ENCODE assay signal across 11 cellular contexts in the genomic region with DNA sequence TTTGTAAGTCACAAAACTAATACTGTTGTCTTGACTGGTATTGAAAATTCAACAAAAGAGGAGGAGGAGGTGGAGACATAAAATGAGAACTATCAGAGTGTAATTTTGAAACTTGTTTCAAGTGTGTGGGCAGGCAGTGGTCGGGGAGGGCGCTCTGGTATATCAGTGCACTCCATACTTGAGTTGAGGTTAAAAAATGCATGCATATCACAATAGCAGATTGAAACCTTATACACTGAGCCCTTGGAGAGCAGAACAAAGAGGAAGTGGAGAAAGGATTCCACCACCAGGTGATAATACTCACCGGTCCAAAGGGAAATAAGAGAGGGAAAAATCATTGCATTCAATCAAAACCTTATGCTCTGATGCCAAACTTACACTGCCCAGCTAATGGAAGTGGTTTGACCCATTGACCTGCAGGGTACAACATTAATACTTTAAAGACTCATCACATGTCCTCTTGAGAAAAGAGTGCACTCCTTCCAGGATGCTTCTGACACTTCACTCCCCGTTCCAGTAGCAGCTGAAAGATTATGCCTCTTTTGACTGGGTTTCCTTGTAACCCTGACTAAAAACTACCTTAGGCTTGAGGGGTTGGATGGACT.
DNase-seq lines count a peak whose midpoint lies in the region; ATAC-seq, FAIRE-seq and TF ChIP-seq lines count a peak whose summit lies in the region.
"Had no signal": no experiment of that assay in that cellular context is flagged by ENCODE, and none has a peak within 500 bp of the region (broad histone marks: within the 10 kb centered on the region; RNA-seq: fewer than 3 reads in every experiment).

No MANE protein-coding gene starts in this region.

- no peaks in the 10 kb centered on the region for H3K36me3 Mint-ChIP-seq in activated naive CD4-positive, alpha-beta T cell treated with anti-CD3 and anti-CD28 coated beads, Interleukin-2, amount 10 ng/mL, durations not matched to agents 7 days and 5 days
- H3K36me3 Mint-ChIP-seq in WTC11 = no peaks in the 10 kb centered on the region
- H3K36me3 Mint-ChIP-seq: CD4-positive, alpha-beta memory T cell had no signal

- H4K20me1 ChIP-seq in HepG2 (ENCODE audit: insufficient read depth, low read length) = no peaks in the 10 kb centered on the region

- no peak for TF ChIP-seq RAD21 in HepG2 (CRISPR knock-in tag; IDR thresholded peaks at IDR 0.05)

- no peaks in the 10 kb centered on the region for H3K79me2 ChIP-seq in HepG2 (ENCODE audit: insufficient read depth, low read length)

- in situ Hi-C loops in HepG2 (cut with HindIII; ENCODE audit: extremely low pct_ligation_motif_present, low pct_unique_long_range_greater_than_20kb) = no loop called here

- DNase-seq in GM06990 (ENCODE audit: extremely low read depth, insufficient read length) = peak; percentile 6
- DNase-seq in activated naive CD4-positive, alpha-beta T cell treated with anti-CD3 and anti-CD28 coated beads, Interleukin-2, amount 10 ng/mL, durations not matched to agents 7 days and 5 days = peak; percentile 24
- no peak for DNase-seq in H4 (ENCODE audit: low spot score)
- DNase-seq in hippocampal formation (lab: John Stamatoyannopoulos, UW) = no peak
- DNase-seq in WTC11 (ENCODE audit: low spot score) = no peak
- no peak for DNase-seq in HepG2 (ENCODE audit: low spot score)
- DNase-seq: CD4-positive, alpha-beta memory T cell; Kasumi-1 had no signal

- peaks cover 16% of the 10 kb centered on the region for H3K27me3 Mint-ChIP-seq in activated naive CD4-positive, alpha-beta T cell treated with anti-CD3 and anti-CD28 coated beads, Interleukin-2, amount 10 ng/mL, durations not matched to agents 7 days and 5 days
- no peaks in the 10 kb centered on the region for H3K27me3 Mint-ChIP-seq in WTC11 (ENCODE audit: low read depth)

- no peak overlapping the region for H3K27ac ChIP-seq in HepG2 (ENCODE audit: extremely low read length, insufficient read depth, low read length)

- H3K4me2 ChIP-seq in HepG2 (ENCODE audit: low read depth, low read length) = no peak overlapping the region

- TF ChIP-seq CTCF in GM06990 (IDR thresholded peaks at IDR 0.05; ENCODE audit: insufficient read depth, low read length, poor library complexity, severe bottlenecking) (peak; percentile 37), WTC11 (IDR thresholded peaks at IDR 0.05) (no peak), HepG2 (CRISPR knock-in tag; IDR thresholded peaks at IDR 0.05) (no peak)

- no peak overlapping the region for H3K27ac Mint-ChIP-seq in activated naive CD4-positive, alpha-beta T cell treated with anti-CD3 and anti-CD28 coated beads, Interleukin-2, amount 10 ng/mL, durations not matched to agents 7 days and 5 days
- H3K27ac Mint-ChIP-seq in WTC11 = no peak overlapping the region
- H3K27ac Mint-ChIP-seq: dendritic cell treated with granulocyte-macrophage colony-stimulating factor and Interleukin-4, amounts not matched to agents 40 ng/mL and 50 ng/mL, for 4 days had no signal

- TF ChIP-seq EP300 in HepG2 (IDR thresholded peaks at IDR 0.05; ENCODE audit: low read depth in 2 of 2, low read length in 2 of 2) (no peak), HepG2 (CRISPR knock-in tag; IDR thresholded peaks at IDR 0.05; ENCODE audit: borderline replicate concordance) (no peak)

- H3K4me3 ChIP-seq in GM06990 (replicated peaks; ENCODE audit: low read depth, low read length) (no peak overlapping the region), HepG2 (replicated peaks in 1 of 3; ENCODE audit: insufficient read depth in 1 of 3, low read depth in 2 of 3, low read length in 3 of 3) (no peak overlapping the region)

- H3K4me1 Mint-ChIP-seq in activated naive CD4-positive, alpha-beta T cell treated with anti-CD3 and anti-CD28 coated beads, Interleukin-2, amount 10 ng/mL, durations not matched to agents 7 days and 5 days = peaks cover 4% of the 10 kb centered on the region
- peaks cover 16% of the 10 kb centered on the region for H3K4me1 Mint-ChIP-seq in WTC11

- no peaks in the 10 kb centered on the region; the same call in 1 of the 2 replicates for H3K27me3 ChIP-seq in GM06990 (replicated peaks; ENCODE audit: control insufficient read depth, insufficient read depth, low read length)
- H3K27me3 ChIP-seq in HepG2 (ENCODE audit: control insufficient read depth in 1 of 2, insufficient read depth in 2 of 2, low read length in 2 of 2) = no peaks in the 10 kb centered on the region

- H3K9ac ChIP-seq in HepG2 (ENCODE audit: insufficient read depth, low read depth, low read length) = no peak overlapping the region

- ATAC-seq in GM19328 (IDR thresholded peaks at IDR 0.05; ENCODE audit: unreplicated experiment) = peak; percentile 72
- peak; percentile 56 for ATAC-seq in HG03175 (IDR thresholded peaks at IDR 0.05; ENCODE audit: unreplicated experiment)
- no peak for ATAC-seq in WTC11
- no peak for ATAC-seq in HepG2

- H3K9me3 ChIP-seq in HepG2 (ENCODE audit: low read length) = no peaks in the 10 kb centered on the region

- H3K36me3 ChIP-seq in GM06990 (ENCODE audit: control insufficient read depth, insufficient read depth, low read length) (no peaks in the 10 kb centered on the region), HepG2 (replicated peaks in 1 of 2; ENCODE audit: control insufficient read depth in 1 of 2, insufficient read depth in 2 of 2, low read length in 2 of 2) (no peaks in the 10 kb centered on the region)

- WGBS in HepG2 (ENCODE audit: low lambda C conversion rate) = 76% methylated on average over 4 of the region's 4 CpGs

- no peak overlapping the region for H2AFZ ChIP-seq in HepG2 (ENCODE audit: low read length)

- BruUV-seq in HepG2 (replicated peaks; lab: Mats Ljungman, UMichigan) = no TSS peak

- TF ChIP-seq POLR2A in HepG2 (IDR thresholded peaks at IDR 0.05; ENCODE audit: insufficient read depth in 1 of 2, low read depth in 2 of 2, low read length in 2 of 2) = no peak

- no peak overlapping the region for H3K4me3 Mint-ChIP-seq in activated naive CD4-positive, alpha-beta T cell treated with anti-CD3 and anti-CD28 coated beads, Interleukin-2, amount 10 ng/mL, durations not matched to agents 7 days and 5 days
- H3K4me3 Mint-ChIP-seq in WTC11 = no peak overlapping the region
- H3K4me3 Mint-ChIP-seq: CD4-positive, alpha-beta memory T cell; dendritic cell treated with granulocyte-macrophage colony-stimulating factor and Interleukin-4, amounts not matched to agents 40 ng/mL and 50 ng/mL, for 4 days had no signal

- POLR2A ChIA-PET in WTC11 (lab: Charles Lee) (no interaction called here), HepG2 (lab: Yijun Ruan, JAX) (no interaction called here)

- no peaks in the 10 kb centered on the region for H3K9me3 Mint-ChIP-seq in activated naive CD4-positive, alpha-beta T cell treated with anti-CD3 and anti-CD28 coated beads, Interleukin-2, amount 10 ng/mL, durations not matched to agents 7 days and 5 days
- H3K9me3 Mint-ChIP-seq in WTC11 = peaks cover 1% of the 10 kb centered on the region; the same call in 1 of the 2 replicates
- H3K9me3 Mint-ChIP-seq: dendritic cell treated with granulocyte-macrophage colony-stimulating factor and Interleukin-4, amounts not matched to agents 40 ng/mL and 50 ng/mL, for 4 days had no signal

- no peak for FAIRE-seq in HepG2 (lab: Jason Lieb, UNC)

- intact Hi-C loops in HepG2 (cut with micrococcal nuclease; ENCODE audit: unreplicated experiment) = loop anchor here (5.0 to 10.0 kb wide), 2 partner anchors 107 to 271 kb away; partner anchors contain the start of gene GCNT4

- CTCF ChIA-PET in activated naive CD4-positive, alpha-beta T cell treated with anti-CD3 and anti-CD28 coated beads, Interleukin-2, amount 10 ng/mL, durations not matched to agents 7 days and 5 days (lab: Charles Lee) = no interaction called here
- CTCF ChIA-PET in WTC11 (lab: Charles Lee) (no interaction called here), HepG2 (lab: Yijun Ruan, JAX; ENCODE audit: low intra/inter-chr PET ratio, low total read pairs) (no interaction called here)

- peaks cover 65% of the 10 kb centered on the region for H3K4me1 ChIP-seq in HepG2 (ENCODE audit: insufficient read depth, low read length)

TF ChIP-seq in WTC11, 78 proteins besides CTCF, POLR2A, EP300 and RAD21 (continues in another document):
- TF ChIP-seq GRHL2 (CRISPR knock-in tag; IDR thresholded peaks at IDR 0.05; ENCODE audit: insufficient replicate concordance, severe bottlenecking) = no peak
- TF ChIP-seq ATF6 (CRISPR knock-in tag; IDR thresholded peaks at IDR 0.05) = no peak

TF ChIP-seq in HepG2, 621 proteins besides CTCF, POLR2A, EP300 and RAD21:
- TF ChIP-seq PCBP2 (optimal IDR thresholded peaks at IDR 0.05; ENCODE audit: low read depth, low read length, poor library complexity, severe bottlenecking) = no peak
- no peak for TF ChIP-seq MTF2 (CRISPR knock-in tag; IDR thresholded peaks at IDR 0.05; ENCODE audit: borderline replicate concordance)
- no peak for TF ChIP-seq PHF5A (CRISPR knock-in tag; IDR thresholded peaks at IDR 0.05; ENCODE audit: low read depth, unreplicated experiment)
- no peak for TF ChIP-seq ZFP1 (CRISPR knock-in tag; IDR thresholded peaks at IDR 0.05)
- no peak for TF ChIP-seq ZNF343 (CRISPR knock-in tag; IDR thresholded peaks at IDR 0.05)
- TF ChIP-seq IKZF5 (CRISPR knock-in tag; IDR thresholded peaks at IDR 0.05) = no peak
- no peak for TF ChIP-seq SALL2 (CRISPR knock-in tag; IDR thresholded peaks at IDR 0.05)
- TF ChIP-seq ZNF232 (CRISPR knock-in tag; IDR thresholded peaks at IDR 0.05; ENCODE audit: borderline replicate concordance) = no peak
- no peak for TF ChIP-seq FOSL2 (CRISPR knock-in tag; IDR thresholded peaks at IDR 0.05)
- TF ChIP-seq CHCHD3 (CRISPR knock-in tag; IDR thresholded peaks at IDR 0.05) = no peak
- no peak for TF ChIP-seq NFYC (CRISPR knock-in tag; IDR thresholded peaks at IDR 0.05)
- TF ChIP-seq ZFP90 (CRISPR knock-in tag; IDR thresholded peaks at IDR 0.05; ENCODE audit: borderline replicate concordance) = no peak
TF ChIP-seq in HepG2: peak in this region for 0.

Comparison
In these comparisons a context has a peak if more than half of its experiments do, and no peak if none do; other contexts are left out.
1. DNase-seq: peak in GM06990 (single experiment) and activated naive CD4-positive, alpha-beta T cell treated with anti-CD3 and anti-CD28 coated beads, Interleukin-2, amount 10 ng/mL, durations not matched to agents 7 days and 5 days (single experiment); none in H4 (single experiment), hippocampal formation (0 of 2), WTC11 (single experiment) and HepG2 (single experiment).
2. ATAC-seq: peak in GM19328 (single experiment) and HG03175 (single experiment); none in WTC11 (single experiment) and HepG2 (single experiment).